In genomic region chr16:78563905-78564304, GRCh38 we compare ENCODE assay signal across 1 cellular context.
TF ChIP-seq lines count a peak whose summit lies in the region.

No MANE protein-coding gene starts in this region.

TF ChIP-seq in GM12878, 131 proteins besides CTCF, POLR2A, EP300 and RAD21 (continued from another document):
- no peak for TF ChIP-seq IRF3 (IDR thresholded peaks at IDR 0.05)
TF ChIP-seq in GM12878: peak in this region for 0.
